ENCODE assay signal across 29 cellular contexts in the genomic region with DNA sequence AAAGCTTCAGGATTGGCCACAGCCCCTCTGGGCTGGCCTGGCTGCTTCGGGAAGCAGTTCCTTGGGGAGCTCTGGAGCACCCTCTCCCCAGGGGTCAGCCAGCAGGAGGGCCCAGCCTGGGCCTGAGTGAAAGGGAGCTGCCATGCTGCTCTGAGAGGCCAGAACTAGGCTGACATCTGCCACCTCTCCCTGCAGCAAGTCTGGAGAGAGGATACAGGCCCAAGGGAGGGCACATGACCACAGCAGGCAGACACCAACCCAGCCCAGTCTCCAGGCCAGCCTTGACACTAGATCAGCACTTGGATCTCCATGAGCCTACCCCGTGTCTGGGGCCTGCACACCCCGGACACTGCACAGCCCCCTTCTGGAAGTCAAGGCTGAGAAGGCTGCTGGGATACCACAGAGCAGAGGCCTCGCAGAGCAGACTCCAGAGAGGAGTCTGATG. TPM values are rescaled to one million over a fixed set of nuclear protein-coding genes. Genes with fewer than 3 reads are reported as not detected.
A peak's percentile ranks its signal among the peaks of the same experiment; 100 is the strongest.
DNase-seq lines count a peak whose midpoint lies in the region; ATAC-seq and TF ChIP-seq lines count a peak whose summit lies in the region.
"Had no signal": no experiment of that assay in that cellular context is flagged by ENCODE, and none has a peak within 500 bp of the region (broad histone marks: within the 10 kb centered on the region; RNA-seq: fewer than 3 reads in every experiment).

No MANE protein-coding gene starts in this region.

- H3K79me2 ChIP-seq in neural progenitor cell (ENCODE audit: low read depth), result no peaks in the 10 kb centered on the region

- H3K4me3 Mint-ChIP-seq in natural killer cell treated with Interleukin-12 subunit alpha and Interleukin-12 subunit beta and Interleukin-15 and Interleukin-18, amount 100 ng/mL, for 72 hours, result no peak overlapping the region
- no peak overlapping the region for H3K4me3 Mint-ChIP-seq in natural killer cell
- H3K4me3 Mint-ChIP-seq in activated B cell treated with CpG ODN at 0.5 μM for 24 hours, result no peak overlapping the region
- peak overlapping the region; percentile 38 for H3K4me3 Mint-ChIP-seq in neural progenitor cell
- H3K4me3 Mint-ChIP-seq: dendritic cell treated with granulocyte-macrophage colony-stimulating factor and Interleukin-4, amounts not matched to agents 40 ng/mL and 50 ng/mL, for 4 days; mesothelial cell of epicardium had no signal

- peaks cover 29% of the 10 kb centered on the region for H3F3A ChIP-seq in neural progenitor cell (ENCODE audit: low read depth)

- no peak overlapping the region for H3K9ac ChIP-seq in neural progenitor cell
- H3K9ac ChIP-seq: GM23248 had no signal

- H3K36me3 ChIP-seq in neural progenitor cell, result peaks cover 7% of the 10 kb centered on the region
- H3K36me3 ChIP-seq: ovary, right atrium auricular region had no signal

- peaks cover 56% of the 10 kb centered on the region for H4K20me1 ChIP-seq in neural progenitor cell (ENCODE audit: low read depth)

- peaks cover 13 to 16% of the 10 kb centered on the region in 2 donors for H3K4me1 Mint-ChIP-seq in natural killer cell treated with Interleukin-12 subunit alpha and Interleukin-12 subunit beta and Interleukin-15 and Interleukin-18, amount 100 ng/mL, for 72 hours (ENCODE audit: low read depth in 2 of 2)
- H3K4me1 Mint-ChIP-seq in natural killer cell, result peaks cover 16 to 18% of the 10 kb centered on the region in 2 donors
- H3K4me1 Mint-ChIP-seq in activated B cell treated with CpG ODN at 0.5 μM for 24 hours, result peaks cover 34% of the 10 kb centered on the region
- H3K4me1 Mint-ChIP-seq in neural progenitor cell, result peaks cover 60% of the 10 kb centered on the region

- CTCF ChIA-PET in activated B cell treated with CpG ODN at 0.5 μM for 24 hours (lab: Charles Lee), result no interaction called here

- intact Hi-C loops in natural killer cell (cut with micrococcal nuclease), result no loop called here
- intact Hi-C loops in activated B cell treated with CpG ODN at 0.5 μM for 24 hours (cut with micrococcal nuclease), result no loop called here
- intact Hi-C loops in left colon (cut with DNase I, micrococcal nuclease), result no loop called here

- H3K36me3 Mint-ChIP-seq in natural killer cell treated with Interleukin-12 subunit alpha and Interleukin-12 subunit beta and Interleukin-15 and Interleukin-18, amount 100 ng/mL, for 72 hours, result no peaks in the 10 kb centered on the region
- H3K36me3 Mint-ChIP-seq in natural killer cell, result no peaks in the 10 kb centered on the region
- H3K36me3 Mint-ChIP-seq in activated B cell treated with CpG ODN at 0.5 μM for 24 hours (ENCODE audit: low read depth), result no peaks in the 10 kb centered on the region
- peaks cover 48% of the 10 kb centered on the region for H3K36me3 Mint-ChIP-seq in neural progenitor cell
- H3K36me3 Mint-ChIP-seq: CD4-positive, CD25-positive, alpha-beta regulatory T cell; naive B cell had no signal

- peak overlapping the region; percentile 69 for H3K27ac ChIP-seq in neural progenitor cell
- H3K27ac ChIP-seq: GM23248, ovary, right atrium auricular region, RWPE1, SK-N-MC had no signal

- no peak overlapping the region for H3K27ac Mint-ChIP-seq in natural killer cell treated with Interleukin-12 subunit alpha and Interleukin-12 subunit beta and Interleukin-15 and Interleukin-18, amount 100 ng/mL, for 72 hours
- H3K27ac Mint-ChIP-seq in natural killer cell (no peak overlapping the region), activated B cell treated with CpG ODN at 0.5 μM for 24 hours (no peak overlapping the region), neural progenitor cell (peak overlapping the region; percentile 90)
- H3K27ac Mint-ChIP-seq: dendritic cell treated with granulocyte-macrophage colony-stimulating factor and Interleukin-4, amounts not matched to agents 40 ng/mL and 50 ng/mL, for 4 days; mesothelial cell of epicardium had no signal

- H3K9me3 Mint-ChIP-seq in natural killer cell treated with Interleukin-12 subunit alpha and Interleukin-12 subunit beta and Interleukin-15 and Interleukin-18, amount 100 ng/mL, for 72 hours, result no peaks in the 10 kb centered on the region
- H3K9me3 Mint-ChIP-seq in natural killer cell (no peaks in the 10 kb centered on the region), activated B cell treated with CpG ODN at 0.5 μM for 24 hours (no peaks in the 10 kb centered on the region), neural progenitor cell (no peaks in the 10 kb centered on the region)
- H3K9me3 Mint-ChIP-seq: CD4-positive, CD25-positive, alpha-beta regulatory T cell; dendritic cell treated with granulocyte-macrophage colony-stimulating factor and Interleukin-4, amounts not matched to agents 40 ng/mL and 50 ng/mL, for 4 days; mesothelial cell of epicardium had no signal

- TF ChIP-seq CTCF in natural killer cell (IDR thresholded peaks at IDR 0.05) (no peak), activated B cell treated with CpG ODN at 0.5 μM for 24 hours (IDR thresholded peaks at IDR 0.05) (no peak), neural progenitor cell (IDR thresholded peaks at IDR 0.05) (no peak)

- peaks cover 16 to 30% of the 10 kb centered on the region in 2 donors for H3K27me3 Mint-ChIP-seq in natural killer cell treated with Interleukin-12 subunit alpha and Interleukin-12 subunit beta and Interleukin-15 and Interleukin-18, amount 100 ng/mL, for 72 hours
- H3K27me3 Mint-ChIP-seq in natural killer cell (ENCODE audit: low read depth in 2 of 2), result peaks cover 34 to 35% of the 10 kb centered on the region in 2 donors
- peaks cover 20% of the 10 kb centered on the region for H3K27me3 Mint-ChIP-seq in activated B cell treated with CpG ODN at 0.5 μM for 24 hours
- H3K27me3 Mint-ChIP-seq in neural progenitor cell (ENCODE audit: insufficient read depth, low read depth), result peaks cover 16% of the 10 kb centered on the region

- POLR2A ChIA-PET in activated B cell treated with CpG ODN at 0.5 μM for 24 hours (lab: Charles Lee), result interaction anchor here (1.1 kb wide), 1 partner anchor 13 kb away, joined by 3 read pairs; the partner anchor contains the start of gene COL2A1

- H3K4me1 ChIP-seq in neural progenitor cell, result peaks cover 48% of the 10 kb centered on the region

- no peak overlapping the region for H2AFZ ChIP-seq in neural progenitor cell (replicated peaks)
- H2AFZ ChIP-seq: GM23248 had no signal

- peaks cover 9% of the 10 kb centered on the region for H3K27me3 ChIP-seq in neural progenitor cell
- H3K27me3 ChIP-seq: ovary, right atrium auricular region had no signal

- H3K9me3 ChIP-seq in neural progenitor cell (ENCODE audit: low read depth), result no peaks in the 10 kb centered on the region
- H3K9me3 ChIP-seq: ovary, right atrium auricular region had no signal

- H3K4me2 ChIP-seq in neural progenitor cell, result peak overlapping the region; percentile 65

- H3K4me3 ChIP-seq in neural progenitor cell, result no peak overlapping the region
- H3K4me3 ChIP-seq: GM12878, GM23248, ovary, right atrium auricular region, SK-N-MC had no signal

- DNase-seq in natural killer cell treated with Interleukin-12 subunit alpha and Interleukin-12 subunit beta and Interleukin-15 and Interleukin-18, amount 100 ng/mL, for 72 hours (ENCODE audit: low spot score), result peak; percentile 48
- DNase-seq in natural killer cell, result no peak
- peak; percentile 11 for DNase-seq in activated B cell treated with CpG ODN at 0.5 μM for 24 hours
- no peak for DNase-seq in neural progenitor cell (ENCODE audit: low spot score)
- no peak for DNase-seq in left colon
- no peak for DNase-seq in GM19238 (ENCODE audit: insufficient read length, low spot score)
- DNase-seq: activated CD4-positive, alpha-beta T cell treated with anti-CD3 and anti-CD28 coated beads for 48 hours; activated naive CD4-positive, alpha-beta T cell treated with anti-CD3 and anti-CD28 coated beads, Interleukin-2, amount 50 U/mL, for 16 hours; EL; GM23248; naive B cell; NCI-H1930; NCI-H345; NCI-H748 treated with DMSO at 0.1 percent for 48 hours; stimulated activated CD4-positive, alpha-beta T cell treated with anti-CD3 and anti-CD28 coated beads, Interleukin-12 subunit alpha, Interleukin-12 subunit beta, amount 100 ng/mL, for 4 hours; stimulated activated CD4-positive, alpha-beta T cell treated with anti-CD3 and anti-CD28 coated beads, Interleukin-4, amount 100 ng/mL, for 1 hour had no signal

- no peak for ATAC-seq in natural killer cell treated with Interleukin-12 subunit alpha and Interleukin-12 subunit beta and Interleukin-15 and Interleukin-18, amount 100 ng/mL, for 72 hours
- ATAC-seq in natural killer cell, result no peak
- no peak for ATAC-seq in activated B cell treated with CpG ODN at 0.5 μM for 24 hours (ENCODE audit: low read depth)
- ATAC-seq in GM21825 (IDR thresholded peaks at IDR 0.05; ENCODE audit: unreplicated experiment), result no peak
- no peak for ATAC-seq in left colon

RNA-seq across cellular contexts. Expression of gene COL2A1, which starts 13.1 kb away (rescaled TPM):
- not detected for total RNA-seq in natural killer cell treated with Interleukin-12 subunit alpha and Interleukin-12 subunit beta and Interleukin-15 and Interleukin-18, amount 100 ng/mL, for 72 hours
- not detected for total RNA-seq in natural killer cell
- not detected in 2 replicates for total RNA-seq in activated B cell treated with CpG ODN at 0.5 μM for 24 hours
- 69.1 and 330 TPM in 2 replicates for total RNA-seq in neural progenitor cell (ENCODE audit: low replicate concordance)
- total RNA-seq in left colon, result 1 to 10 TPM in 1 of 2 donors, under 1 TPM in 1; 0.95 to 1.2 TPM
- total RNA-seq: aorta; CD4-positive, CD25-positive, alpha-beta regulatory T cell; GM23248; HT-29; M059J; right atrium auricular region; ureter had no signal

RNA-seq across cellular contexts. Expression of gene TMEM106C, which starts 27.7 kb away (rescaled TPM):
- 10 to 100 TPM; 75.6 to 84.2 TPM for total RNA-seq in natural killer cell treated with Interleukin-12 subunit alpha and Interleukin-12 subunit beta and Interleukin-15 and Interleukin-18, amount 100 ng/mL, for 72 hours
- total RNA-seq in natural killer cell (10 to 100 TPM; 19.1 to 26.2 (median 22.5) TPM), activated B cell treated with CpG ODN at 0.5 μM for 24 hours (24.5 and 31.3 TPM in 2 replicates), neural progenitor cell (ENCODE audit: low replicate concordance) (87.5 and 115 TPM in 2 replicates), left colon (100 to 1,000 TPM; 166 to 180 TPM)

Comparison
In these comparisons a context has a peak if more than half of its experiments do, and no peak if none do; other contexts are left out.
1. DNase-seq: peak in natural killer cell treated with Interleukin-12 subunit alpha and Interleukin-12 subunit beta and Interleukin-15 and Interleukin-18, amount 100 ng/mL, for 72 hours (single experiment) and activated B cell treated with CpG ODN at 0.5 μM for 24 hours (single experiment); none in natural killer cell (single experiment), neural progenitor cell (single experiment), left colon (0 of 2) and GM19238 (single experiment).
2. RNA of gene COL2A1, which starts 13.1 kb away (total RNA-seq): 69.1 to 330 TPM in neural progenitor cell; 0.95 to 1.2 TPM in left colon, not detected in natural killer cell treated with Interleukin-12 subunit alpha and Interleukin-12 subunit beta and Interleukin-15 and Interleukin-18, amount 100 ng/mL, for 72 hours, not detected in natural killer cell and not detected in activated B cell treated with CpG ODN at 0.5 μM for 24 hours; every median in the first group is over 10 times any median in the second.